Comparison of ENCODE assay signal across 28 cellular contexts in the genomic region with DNA sequence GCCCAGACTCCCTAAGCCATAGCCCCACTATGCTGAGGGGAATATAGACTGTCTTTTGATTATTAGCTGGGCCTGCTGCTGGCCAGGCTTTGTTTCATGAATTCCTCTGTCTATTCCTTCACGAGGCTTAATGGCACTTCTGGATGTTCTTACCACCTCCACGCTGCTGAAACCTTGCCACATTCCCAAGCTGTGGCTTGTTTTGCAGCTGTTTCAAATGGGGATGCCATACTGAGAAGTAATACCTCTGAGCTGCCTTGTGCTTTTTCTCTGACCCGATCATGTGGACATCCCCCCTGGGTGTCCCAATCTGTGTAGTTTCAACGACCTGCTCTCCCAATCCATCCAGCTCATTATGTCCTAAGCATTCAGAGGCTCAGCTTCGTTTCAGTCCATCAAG.
"Had no signal": no experiment of that assay in that cellular context is flagged by ENCODE, and none has a peak within 500 bp of the region (broad histone marks: within the 10 kb centered on the region; RNA-seq: fewer than 3 reads in every experiment).

No MANE protein-coding gene starts in this region.

- H3K27me3 Mint-ChIP-seq: activated CD8-positive, alpha-beta T cell treated with anti-CD3 and anti-CD28 coated beads for 36 hours had no signal

- H3K27ac Mint-ChIP-seq: activated CD4-positive, alpha-beta T cell treated with anti-CD3 and anti-CD28 coated beads, Interleukin-2, amount 10 ng/mL, durations not matched to agents 24 days and 14 days; activated CD8-positive, alpha-beta T cell treated with anti-CD3 and anti-CD28 coated beads for 36 hours; activated naive CD4-positive, alpha-beta T cell treated with anti-CD3 and anti-CD28 coated beads for 36 hours; activated naive CD8-positive, alpha-beta T cell; activated naive CD8-positive, alpha-beta T cell treated with anti-CD3 and anti-CD28 coated beads, Interleukin-2, amount 50 U/mL, for 24 hours; activated T-cell treated with anti-CD3 and anti-CD28 coated beads, Interleukin-2, amount 50 U/mL, for 72 hours; activated T-helper 2 cell treated with anti-CD3 and anti-CD28 coated beads, Interferon-gamma antibody, Interleukin-2, Interleukin-4, amounts not matched to agents 10 μg/mL and 5 μg/mL and 100 μg/mL, durations not matched to agents 14 hours and 24 hours and 36 hours had no signal

- H3K36me3 ChIP-seq: brain microvascular endothelial cell, WERI-Rb-1 had no signal

- H3K9me3 Mint-ChIP-seq: activated CD4-positive, alpha-beta T cell treated with anti-CD3 and anti-CD28 coated beads, Interleukin-2, amount 10 ng/mL, durations not matched to agents 24 days and 14 days; activated CD8-positive, alpha-beta T cell treated with anti-CD3 and anti-CD28 coated beads for 36 hours; activated naive CD4-positive, alpha-beta T cell treated with anti-CD3 and anti-CD28 coated beads for 36 hours; activated naive CD8-positive, alpha-beta T cell treated with anti-CD3 and anti-CD28 coated beads, Interleukin-2, amount 50 U/mL, for 24 hours; activated T-cell treated with anti-CD3 and anti-CD28 coated beads, Interleukin-2, amount 50 U/mL, for 72 hours; activated T-helper 2 cell treated with anti-CD3 and anti-CD28 coated beads, Interferon-gamma antibody, Interleukin-2, Interleukin-4, amounts not matched to agents 10 μg/mL and 5 μg/mL and 100 μg/mL, durations not matched to agents 14 hours and 24 hours and 36 hours had no signal

- H3K27ac ChIP-seq: brain microvascular endothelial cell, SK-N-MC, WERI-Rb-1 had no signal

- H3K4me3 ChIP-seq: K562, SK-N-MC had no signal

- H3K27me3 ChIP-seq: brain microvascular endothelial cell had no signal

- H3K4me3 Mint-ChIP-seq: activated CD4-positive, alpha-beta T cell treated with anti-CD3 and anti-CD28 coated beads, Interleukin-2, amount 10 ng/mL, durations not matched to agents 24 days and 14 days; activated CD8-positive, alpha-beta T cell treated with anti-CD3 and anti-CD28 coated beads for 36 hours; activated naive CD4-positive, alpha-beta T cell treated with anti-CD3 and anti-CD28 coated beads for 36 hours; activated naive CD8-positive, alpha-beta T cell; activated naive CD8-positive, alpha-beta T cell treated with anti-CD3 and anti-CD28 coated beads, Interleukin-2, amount 50 U/mL, for 24 hours; activated T-cell treated with anti-CD3 and anti-CD28 coated beads, Interleukin-2, amount 50 U/mL, for 72 hours had no signal

- DNase-seq: activated CD4-positive, alpha-beta T cell treated with anti-CD3 and anti-CD28 coated beads for 1 hour; activated CD4-positive, alpha-beta T cell treated with anti-CD3 and anti-CD28 coated beads, Interleukin-2, amount 10 ng/mL, durations not matched to agents 24 days and 14 days; activated CD4-positive, alpha-beta T cell treated with anti-CD3 and anti-CD28 coated beads, Interleukin-2, amount 50 U/mL, for 4 hours; activated CD4-positive, CD25-positive, alpha-beta regulatory T cell; activated CD8-positive, alpha-beta T cell treated with anti-CD3 and anti-CD28 coated beads for 36 hours; activated gamma-delta T cell; activated naive CD4-positive, alpha-beta T cell treated with anti-CD3 and anti-CD28 coated beads for 36 hours; activated naive CD8-positive, alpha-beta T cell treated with anti-CD3 and anti-CD28 coated beads, Interleukin-2, amount 50 U/mL, for 24 hours; activated T-cell treated with anti-CD3 and anti-CD28 coated beads, Interleukin-2, amount 50 U/mL, for 1 hour; activated T-cell treated with anti-CD3 and anti-CD28 coated beads, Interleukin-2, amount 50 U/mL, for 72 hours; anterior cingulate cortex; brain microvascular endothelial cell; NCI-H1048; NCI-H1105 treated with DMSO at 0.1 percent for 48 hours; NCI-H1436; NCI-H1930; NCI-H2081 treated with DMSO at 0.1 percent for 48 hours; NCI-H226; NCI-H524 treated with DMSO at 0.1 percent for 48 hours; NK-92 treated with Interleukin-12 subunit alpha and Interleukin-12 subunit beta, amount 100 ng/mL, for 24 hours; OCI-M1; Right ventricle myocardium superior; T1000; WERI-Rb-1 had no signal
